18 cellular contexts compared by ENCODE assay signal in genomic region chr6:159075506-159076100, GRCh38. TPM values are rescaled to one million over a fixed set of nuclear protein-coding genes. Genes with fewer than 3 reads are reported as not detected.
DNase-seq lines count a peak whose midpoint lies in the region; ATAC-seq, FAIRE-seq and TF ChIP-seq lines count a peak whose summit lies in the region.
"Had no signal": no experiment of that assay in that cellular context is flagged by ENCODE, and none has a peak within 500 bp of the region (broad histone marks: within the 10 kb centered on the region; RNA-seq: fewer than 3 reads in every experiment).

No MANE protein-coding gene starts in this region.

- peak overlapping the region; percentile 50 for H3K27ac Mint-ChIP-seq in astrocyte (ENCODE audit: unreplicated experiment)
- H3K27ac Mint-ChIP-seq: B cell had no signal

- H3K18ac ChIP-seq in mesendoderm (ENCODE audit: low read length) = no peak overlapping the region

- no peak for DNase-seq in HCT116 (ENCODE audit: low read depth, low spot score)
- no peak for DNase-seq in astrocyte (ENCODE audit: low read depth)
- no peak for DNase-seq in mesendoderm
- DNase-seq in DMS53 (lab: John Stamatoyannopoulos, UW) = no peak
- DNase-seq in GM20000 (ENCODE audit: low spot score) = no peak
- DNase-seq: DMS79; glutamatergic neuron; islet precursor cell; NK-92 treated with Interleukin-12 subunit alpha and Interleukin-12 subunit beta, amount 100 ng/mL, for 24 hours; pancreas had no signal

- no peaks in the 10 kb centered on the region for H3K27me3 ChIP-seq in BLaER1 treated with 17β-estradiol and CSF1 and Interleukin-3, amounts not matched to agents 10 nM and 100 nM
- no peaks in the 10 kb centered on the region for H3K27me3 ChIP-seq in HCT116 (ENCODE audit: insufficient read depth, low read length)
- H3K27me3 ChIP-seq in astrocyte (ENCODE audit: insufficient read depth, low read length) = peaks cover 7% of the 10 kb centered on the region
- no peaks in the 10 kb centered on the region for H3K27me3 ChIP-seq in mesendoderm (ENCODE audit: insufficient read depth, low read length, poor library complexity)
- H3K27me3 ChIP-seq: cardiac muscle cell, pancreas had no signal

- H4K8ac ChIP-seq in mesendoderm (ENCODE audit: low read depth, low read length) = peak overlapping the region; percentile 66

- peak in 1 of 3 experiments; percentile 36; a peak in 2 of 6 replicates for TF ChIP-seq CTCF in HCT116 (IDR thresholded peaks at IDR 0.05 in 2 of 3, conservative IDR thresholded peaks at IDR 0.05 in 1 of 3; ENCODE audit: borderline replicate concordance in 1 of 3, insufficient read depth in 1 of 3, low read depth in 2 of 3, low read length in 2 of 3)
- TF ChIP-seq CTCF in astrocyte (IDR thresholded peaks at IDR 0.05; ENCODE audit: insufficient read depth, low read depth, low read length) = no peak
- no peak for TF ChIP-seq CTCF in GM20000 (IDR thresholded peaks at IDR 0.05; ENCODE audit: extremely low read depth, missing control alignments)

- intact Hi-C loops in HCT116 (cut with micrococcal nuclease) = no loop called here

- no peak for TF ChIP-seq POLR2A in HCT116 (IDR thresholded peaks at IDR 0.05; ENCODE audit: borderline replicate concordance, extremely low read depth, insufficient read depth, insufficient read length)

- no peak overlapping the region for H2BK5ac ChIP-seq in mesendoderm (ENCODE audit: low read length)

- H3K4me3 ChIP-seq in BLaER1 treated with 17β-estradiol and CSF1 and Interleukin-3, amounts not matched to agents 10 nM and 100 nM = no peak overlapping the region
- H3K4me3 ChIP-seq in HCT116 (replicated peaks in 1 of 2; ENCODE audit: low read depth in 1 of 2, low read length in 2 of 2) (no peak overlapping the region), astrocyte (ENCODE audit: insufficient read depth, low read depth, low read length) (no peak overlapping the region), mesendoderm (ENCODE audit: low read length) (no peak overlapping the region)
- H3K4me3 ChIP-seq: cardiac muscle cell, pancreas, SK-N-MC, smooth muscle cell had no signal

- no peak overlapping the region for H3K56ac ChIP-seq in mesendoderm (ENCODE audit: low read length)

- no peak overlapping the region for H2BK15ac ChIP-seq in mesendoderm (replicated peaks; ENCODE audit: low read depth)

- H3K79me1 ChIP-seq in mesendoderm (ENCODE audit: low read length) = no peaks in the 10 kb centered on the region

- FAIRE-seq in astrocyte (lab: Jason Lieb, UNC) = no peak
- FAIRE-seq: pancreas had no signal

- H2AK5ac ChIP-seq in mesendoderm (ENCODE audit: low read length) = no peak overlapping the region

- no peak overlapping the region for H3K4me3 Mint-ChIP-seq in astrocyte (ENCODE audit: unreplicated experiment)
- H3K4me3 Mint-ChIP-seq: B cell had no signal

- H3K27ac ChIP-seq in BLaER1 treated with 17β-estradiol and CSF1 and Interleukin-3, amounts not matched to agents 10 nM and 100 nM = no peak overlapping the region
- H3K27ac ChIP-seq in HCT116 (ENCODE audit: low read depth, low read length) (no peak overlapping the region), astrocyte (ENCODE audit: low read depth, low read length) (no peak overlapping the region), mesendoderm (ENCODE audit: low read depth, low read length) (no peak overlapping the region)
- H3K27ac ChIP-seq: cardiac muscle cell, epithelial cell of prostate, pancreas, SK-N-MC had no signal

- H3K79me2 ChIP-seq in HCT116 (ENCODE audit: insufficient read depth, low read length) = no peaks in the 10 kb centered on the region
- H3K79me2 ChIP-seq in astrocyte (ENCODE audit: insufficient read depth, low read length) = no peaks in the 10 kb centered on the region
- no peaks in the 10 kb centered on the region for H3K79me2 ChIP-seq in mesendoderm (ENCODE audit: control insufficient read depth, insufficient read depth, low read length)

- H3K27me3 Mint-ChIP-seq in astrocyte (ENCODE audit: low read depth, unreplicated experiment) = peaks cover 12% of the 10 kb centered on the region
- H3K27me3 Mint-ChIP-seq: B cell had no signal

- peaks cover 0 to 11% (median 0%) of the 10 kb centered on the region in 11 experiments; a peak in 2 of 22 replicates for H3K9me3 ChIP-seq in BLaER1 treated with 17β-estradiol and CSF1 and Interleukin-3, amounts not matched to agents 10 nM and 100 nM (replicated peaks in 1 of 11)
- no peaks in the 10 kb centered on the region for H3K9me3 ChIP-seq in HCT116 (ENCODE audit: control insufficient read depth in 1 of 2, insufficient read depth in 1 of 2, low read depth in 1 of 2, low read length in 2 of 2)
- no peaks in the 10 kb centered on the region for H3K9me3 ChIP-seq in astrocyte (ENCODE audit: insufficient read depth, low read depth, low read length)
- H3K9me3 ChIP-seq: pancreas had no signal

- H2AFZ ChIP-seq in HCT116 (ENCODE audit: low read depth, low read length, poor library complexity, severe bottlenecking) (no peak overlapping the region), astrocyte (ENCODE audit: low read depth, low read length) (no peak overlapping the region)

- BruUV-seq in HCT116 (replicated peaks; lab: Mats Ljungman, UMichigan) = no TSS peak

- WGBS in mesendoderm (ENCODE audit: extremely low coverage, insufficient coverage, low lambda C conversion rate) = no CpG with 5 or more reads among the region's 12 CpGs

- POLR2A ChIA-PET in HCT116 (lab: Charles Lee) = interaction anchor here (0.5 kb wide), 1 partner anchor 78 kb away, joined by 3 read pairs; no protein-coding TSS in a partner anchor

- H4K5ac ChIP-seq in mesendoderm (ENCODE audit: low read length) = no peak overlapping the region

- H3K9me2 ChIP-seq in HCT116 (ENCODE audit: insufficient read depth) = no peaks in the 10 kb centered on the region

- peak overlapping the region; percentile 34 to 62 (median 47) for H3K4me2 ChIP-seq in BLaER1 treated with 17β-estradiol and CSF1 and Interleukin-3, amounts not matched to agents 10 nM and 100 nM
- no peak overlapping the region for H3K4me2 ChIP-seq in HCT116 (ENCODE audit: low read length)
- no peak overlapping the region for H3K4me2 ChIP-seq in astrocyte (ENCODE audit: low read length)
- no peak overlapping the region for H3K4me2 ChIP-seq in mesendoderm (ENCODE audit: low read length)
- H3K4me2 ChIP-seq: smooth muscle cell had no signal

- peak overlapping the region in 1 of 11 experiments; percentile 30; a peak in 1 of 22 replicates for H3K9ac ChIP-seq in BLaER1 treated with 17β-estradiol and CSF1 and Interleukin-3, amounts not matched to agents 10 nM and 100 nM
- H3K9ac ChIP-seq in HCT116 (ENCODE audit: low read length) = no peak overlapping the region
- H3K9ac ChIP-seq in astrocyte (ENCODE audit: low read length) = no peak overlapping the region
- H3K9ac ChIP-seq in mesendoderm (ENCODE audit: low read length) = no peak overlapping the region

- H3K23ac ChIP-seq in mesendoderm (ENCODE audit: low read length) = no peak overlapping the region

- peaks cover 20 to 47% (median 39%) of the 10 kb centered on the region in 10 experiments for H3K4me1 ChIP-seq in BLaER1 treated with 17β-estradiol and CSF1 and Interleukin-3, amounts not matched to agents 10 nM and 100 nM
- peaks cover 0 to 6% of the 10 kb centered on the region in 2 experiments; a peak in 1 of 4 replicates for H3K4me1 ChIP-seq in HCT116 (ENCODE audit: control insufficient read depth in 1 of 2, insufficient read depth in 2 of 2, low read length in 2 of 2)
- H3K4me1 ChIP-seq in astrocyte (ENCODE audit: insufficient read depth, low read length) = no peaks in the 10 kb centered on the region
- H3K4me1 ChIP-seq in mesendoderm (ENCODE audit: control insufficient read depth, low read depth, low read length) = no peaks in the 10 kb centered on the region

- ATAC-seq in HCT116 (peak; percentile 48), HG02763 (IDR thresholded peaks at IDR 0.05; ENCODE audit: unreplicated experiment) (no peak), HG03280 (IDR thresholded peaks at IDR 0.05; ENCODE audit: unreplicated experiment) (no peak)
- ATAC-seq: pancreas had no signal

- H3K36me3 Mint-ChIP-seq in astrocyte (ENCODE audit: low read depth, unreplicated experiment) = no peaks in the 10 kb centered on the region

- TF ChIP-seq RAD21 in HCT116 (IDR thresholded peaks at IDR 0.05; ENCODE audit: low read depth) = no peak

- no peaks in the 10 kb centered on the region for H3K4me1 Mint-ChIP-seq in astrocyte (ENCODE audit: low read depth, unreplicated experiment)

- no peak overlapping the region for H2BK120ac ChIP-seq in mesendoderm (ENCODE audit: low read depth, low read length)

- no peaks in the 10 kb centered on the region for H4K20me1 ChIP-seq in BLaER1 treated with 17β-estradiol and CSF1 and Interleukin-3, amounts not matched to agents 10 nM and 100 nM
- H4K20me1 ChIP-seq in HCT116 (ENCODE audit: insufficient read depth) (no peaks in the 10 kb centered on the region), astrocyte (ENCODE audit: insufficient read depth, low read length) (no peaks in the 10 kb centered on the region)

- no peak overlapping the region for H3K4ac ChIP-seq in mesendoderm (ENCODE audit: low read depth, low read length)

- no peaks in the 10 kb centered on the region for H3K9me3 Mint-ChIP-seq in astrocyte (ENCODE audit: unreplicated experiment)

- CTCF ChIA-PET in HCT116 (lab: Charles Lee) = no interaction called here

- H3K36me3 ChIP-seq in BLaER1 treated with 17β-estradiol and CSF1 and Interleukin-3, amounts not matched to agents 10 nM and 100 nM = no peaks in the 10 kb centered on the region
- H3K36me3 ChIP-seq in HCT116 (ENCODE audit: control insufficient read depth in 1 of 2, insufficient read depth in 2 of 2, low read length in 2 of 2) (no peaks in the 10 kb centered on the region), astrocyte (ENCODE audit: insufficient read depth, low read length) (no peaks in the 10 kb centered on the region), mesendoderm (ENCODE audit: control insufficient read depth, insufficient read depth, low read length) (no peaks in the 10 kb centered on the region)
- H3K36me3 ChIP-seq: cardiac muscle cell, pancreas had no signal

- RAD21 ChIA-PET in HCT116 (lab: Charles Lee; ENCODE audit: low non-redundant PET in 1 of 2, low total read pairs in 2 of 2, uncharacterized antibody in 2 of 2, unreplicated experiment in 2 of 2) = no interaction called here

TF ChIP-seq in HCT116, 20 proteins besides CTCF, POLR2A, EP300 and RAD21 (continues in another document):
- TF ChIP-seq TCF7L2 (IDR thresholded peaks at IDR 0.05; ENCODE audit: borderline replicate concordance, extremely low read depth, insufficient read depth, insufficient read length) (no peak), SRF (IDR thresholded peaks at IDR 0.05; ENCODE audit: low read depth) (no peak), CBX3 (IDR thresholded peaks at IDR 0.05; ENCODE audit: low read depth) (no peak), FOSL1 (IDR thresholded peaks at IDR 0.05; ENCODE audit: low read depth) (no peak), EZH2phosphoT487 (IDR thresholded peaks at IDR 0.05; ENCODE audit: borderline replicate concordance) (no peak), ELF1 (IDR thresholded peaks at IDR 0.05; ENCODE audit: borderline replicate concordance, low read depth) (no peak), CEBPB (IDR thresholded peaks at IDR 0.05; ENCODE audit: low read depth) (no peak), EGR1 (IDR thresholded peaks at IDR 0.05; ENCODE audit: low read depth) (no peak)

RNA-seq across cellular contexts. Expression of gene TAGAP, which starts 30.8 kb away (rescaled TPM):
- total RNA-seq in HCT116 (2021; ENCODE audit: unreplicated experiment) (0.30 TPM), astrocyte (0.10 and 0.11 TPM in 2 replicates)
- 0.07 and 0.09 TPM in 2 replicates for polyA plus RNA-seq in HCT116 (2012)
- 0.03 TPM for polyA plus RNA-seq in mesendoderm (2013, experiment 1 of 2)
- 0.01 TPM for polyA plus RNA-seq in mesendoderm (2013, experiment 2 of 2)
- total RNA-seq: cardiac muscle cell, smooth muscle cell had no signal
- polyA plus RNA-seq: cardiac muscle cell, smooth muscle cell had no signal

Comparison
In these comparisons a context has a peak if more than half of its experiments do, and no peak if none do; other contexts are left out.
1. H3K4me2 ChIP-seq: peak in BLaER1 treated with 17β-estradiol and CSF1 and Interleukin-3, amounts not matched to agents 10 nM and 100 nM (11 of 11); none in HCT116 (single experiment), astrocyte (single experiment) and mesendoderm (single experiment).